In the genomic region with DNA sequence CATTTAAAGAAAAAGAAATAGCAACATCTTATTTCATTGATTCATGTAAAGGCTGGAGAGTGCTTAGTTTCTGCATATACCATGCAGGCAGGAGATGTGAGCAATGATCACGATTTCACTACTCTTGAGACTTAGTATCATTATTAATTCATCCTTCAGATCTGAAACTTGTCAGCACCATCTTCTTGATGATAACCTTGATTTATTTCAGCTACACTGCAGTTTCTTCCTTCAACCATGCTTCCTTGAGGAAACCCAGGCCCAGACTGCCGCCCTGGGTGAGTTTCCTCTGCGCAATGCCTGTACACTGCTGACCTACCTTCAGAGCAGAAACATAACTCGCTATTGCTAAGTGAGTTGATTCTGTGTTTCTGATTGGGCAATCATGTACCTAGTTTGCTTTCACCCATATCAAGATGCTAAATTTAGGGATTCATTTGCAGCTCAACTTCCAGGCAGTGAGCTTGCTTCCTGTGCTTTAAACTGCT, we compare ENCODE assay signal across 11 cellular contexts. TPM values are rescaled to one million over a fixed set of nuclear protein-coding genes. Genes with fewer than 3 reads are reported as not detected.
A peak's percentile ranks its signal among the peaks of the same experiment; 100 is the strongest.
DNase-seq lines count a peak whose midpoint lies in the region; ATAC-seq, FAIRE-seq and TF ChIP-seq lines count a peak whose summit lies in the region.
"Had no signal": no experiment of that assay in that cellular context is flagged by ENCODE, and none has a peak within 500 bp of the region (broad histone marks: within the 10 kb centered on the region; RNA-seq: fewer than 3 reads in every experiment).

No MANE protein-coding gene starts in this region.

- no peaks in the 10 kb centered on the region for H3K36me3 Mint-ChIP-seq in activated T-cell treated with anti-CD3 and anti-CD28 coated beads, Interleukin-2, amount 50 U/mL, for 72 hours (ENCODE audit: insufficient read depth in 2 of 2)

- H3K4me1 Mint-ChIP-seq in activated T-cell treated with anti-CD3 and anti-CD28 coated beads, Interleukin-2, amount 50 U/mL, for 72 hours (ENCODE audit: low read depth): peaks cover 19% of the 10 kb centered on the region
- peaks cover 7% of the 10 kb centered on the region for H3K4me1 Mint-ChIP-seq in stimulated activated naive CD8-positive, alpha-beta T cell treated with anti-CD3 and anti-CD28 coated beads, Interleukin-15, amount 100 ng/mL, for 72 hours

- no peak for FAIRE-seq in bronchial epithelial cell (lab: Jason Lieb, UNC)

- H3K4me3 Mint-ChIP-seq in activated T-cell treated with anti-CD3 and anti-CD28 coated beads, Interleukin-2, amount 50 U/mL, for 72 hours: no peak overlapping the region
- no peak overlapping the region for H3K4me3 Mint-ChIP-seq in stimulated activated naive CD8-positive, alpha-beta T cell treated with anti-CD3 and anti-CD28 coated beads, Interleukin-15, amount 100 ng/mL, for 72 hours

- H3K27me3 ChIP-seq in bronchial epithelial cell (ENCODE audit: control insufficient read depth, insufficient read depth, low read length): no peaks in the 10 kb centered on the region
- no peaks in the 10 kb centered on the region for H3K27me3 ChIP-seq in H7 (ENCODE audit: control insufficient read depth, insufficient read depth, low read length)
- H3K27me3 ChIP-seq: gastrocnemius medialis had no signal

- H3K4me3 ChIP-seq in bronchial epithelial cell (ENCODE audit: low read depth, low read length) (no peak overlapping the region), H7 (ENCODE audit: insufficient read depth, low read depth, low read length) (no peak overlapping the region)
- H3K4me3 ChIP-seq: gastrocnemius medialis had no signal

- no peaks in the 10 kb centered on the region for H3K9me3 Mint-ChIP-seq in activated T-cell treated with anti-CD3 and anti-CD28 coated beads, Interleukin-2, amount 50 U/mL, for 72 hours
- no peaks in the 10 kb centered on the region for H3K9me3 Mint-ChIP-seq in stimulated activated naive CD8-positive, alpha-beta T cell treated with anti-CD3 and anti-CD28 coated beads, Interleukin-15, amount 100 ng/mL, for 72 hours

- DNase-seq in activated T-cell treated with anti-CD3 and anti-CD28 coated beads, Interleukin-2, amount 50 U/mL, for 72 hours: no peak
- no peak for DNase-seq in activated T-cell treated with anti-CD3 and anti-CD28 coated beads, Interleukin-2, amount 50 U/mL, for 48 hours
- DNase-seq in bronchial epithelial cell (ENCODE audit: low read depth) (peak; percentile 73), HK-2 (ENCODE audit: unreplicated experiment) (no peak), H7 (no peak)
- no peak for DNase-seq in stimulated activated naive CD8-positive, alpha-beta T cell treated with anti-CD3 and anti-CD28 coated beads, Interleukin-15, amount 100 ng/mL, for 72 hours
- no peak for DNase-seq in activated CD4-positive, alpha-beta T cell treated with anti-CD3 and anti-CD28 coated beads for 48 hours
- DNase-seq: DND-41, gastrocnemius medialis, NCI-H2081 had no signal

- H3K36me3 ChIP-seq in bronchial epithelial cell (ENCODE audit: control insufficient read depth, insufficient read depth, low read length) (no peaks in the 10 kb centered on the region), H7 (replicated peaks; ENCODE audit: control insufficient read depth, insufficient read depth, low read length) (no peaks in the 10 kb centered on the region)
- H3K36me3 ChIP-seq: gastrocnemius medialis had no signal

- TF ChIP-seq CTCF in bronchial epithelial cell (IDR thresholded peaks at IDR 0.05; ENCODE audit: insufficient read depth, low read length, severe bottlenecking): no peak

- H3K27ac Mint-ChIP-seq in activated T-cell treated with anti-CD3 and anti-CD28 coated beads, Interleukin-2, amount 50 U/mL, for 72 hours: no peak overlapping the region
- H3K27ac Mint-ChIP-seq in stimulated activated naive CD8-positive, alpha-beta T cell treated with anti-CD3 and anti-CD28 coated beads, Interleukin-15, amount 100 ng/mL, for 72 hours: no peak overlapping the region

- ATAC-seq in activated T-cell treated with anti-CD3 and anti-CD28 coated beads, Interleukin-2, amount 50 U/mL, for 72 hours (replicated peaks in 1 of 2): peak; percentile 63 to 67
- ATAC-seq in HG02884 (IDR thresholded peaks at IDR 0.05; ENCODE audit: unreplicated experiment): peak; percentile 85
- ATAC-seq in stimulated activated naive CD8-positive, alpha-beta T cell treated with anti-CD3 and anti-CD28 coated beads, Interleukin-15, amount 100 ng/mL, for 72 hours: peak; percentile 18
- ATAC-seq: gastrocnemius medialis had no signal

- peaks cover 43% of the 10 kb centered on the region for H3K27me3 Mint-ChIP-seq in activated T-cell treated with anti-CD3 and anti-CD28 coated beads, Interleukin-2, amount 50 U/mL, for 72 hours (ENCODE audit: low read depth)
- H3K27me3 Mint-ChIP-seq in stimulated activated naive CD8-positive, alpha-beta T cell treated with anti-CD3 and anti-CD28 coated beads, Interleukin-15, amount 100 ng/mL, for 72 hours: peaks cover 9% of the 10 kb centered on the region

RNA-seq across cellular contexts. Expression of a gene that starts 13.5 kb away (rescaled TPM):
- 10 to 100 TPM; 23.8 to 30.1 TPM for total RNA-seq in activated T-cell treated with anti-CD3 and anti-CD28 coated beads, Interleukin-2, amount 50 U/mL, for 72 hours
- total RNA-seq in bronchial epithelial cell: 31.3 and 46.1 TPM in 2 replicates
- 23.0 and 26.3 TPM in 2 replicates for total RNA-seq in H7 (2014; rRNA removed; shearing (Covaris generic))

RNA-seq across cellular contexts. Expression of a gene that starts 30.4 kb away (rescaled TPM):
- total RNA-seq in activated T-cell treated with anti-CD3 and anti-CD28 coated beads, Interleukin-2, amount 50 U/mL, for 72 hours: 10 to 100 TPM; 23.3 to 25.6 TPM
- total RNA-seq in bronchial epithelial cell: 11.1 and 12.5 TPM in 2 replicates
- total RNA-seq in H7 (2014; rRNA removed; shearing (Covaris generic)): 38.9 and 51.0 TPM in 2 replicates

Comparison
In these comparisons a context has a peak if more than half of its experiments do, and no peak if none do; other contexts are left out.
1. ATAC-seq: peak in every context shown above with its lines; median percentile 85 in HG02884; 65 in activated T-cell treated with anti-CD3 and anti-CD28 coated beads, Interleukin-2, amount 50 U/mL, for 72 hours; 18 in stimulated activated naive CD8-positive, alpha-beta T cell treated with anti-CD3 and anti-CD28 coated beads, Interleukin-15, amount 100 ng/mL, for 72 hours.